In genomic region chr7:106120500-106120899, GRCh38 we compare ENCODE assay signal across 24 cellular contexts.
"Had no signal": no experiment of that assay in that cellular context is flagged by ENCODE, and none has a peak within 500 bp of the region (broad histone marks: within the 10 kb centered on the region; RNA-seq: fewer than 3 reads in every experiment).

No MANE protein-coding gene starts in this region.

- H3K4me3 ChIP-seq: ascending aorta, body of pancreas, PC-9 had no signal

- H3K4me2 ChIP-seq: PC-9, SK-N-SH had no signal

- H3K27ac Mint-ChIP-seq: activated CD4-positive, alpha-beta T cell treated with anti-CD3 and anti-CD28 coated beads, Interleukin-2, amount 10 ng/mL, durations not matched to agents 24 days and 14 days; activated CD8-positive, alpha-beta memory T cell treated with anti-CD3 and anti-CD28 coated beads, Interleukin-2, amount 10 ng/mL, durations not matched to agents 7 days and 5 days; activated naive CD4-positive, alpha-beta T cell treated with anti-CD3 and anti-CD28 coated beads, Interleukin-2, amount 50 U/mL, for 72 hours; activated naive CD8-positive, alpha-beta T cell treated with anti-CD3 and anti-CD28 coated beads, Interleukin-2, amount 50 U/mL, for 24 hours; activated T-cell treated with anti-CD3 and anti-CD28 coated beads, Interleukin-2, amount 50 U/mL, for 24 hours; activated T-helper 1 cell treated with anti-CD3 and anti-CD28 coated beads, Interleukin-12 subunit alpha, Interleukin-12 subunit beta, Interleukin-2, Interleukin-4 antibody, amounts not matched to agents 30 ng/mL and 10 ng/mL and 1 ng/mL, durations not matched to agents 14 hours and 24 hours and 36 hours; T-helper 2 cell treated with Interferon-gamma antibody and Interleukin-4, amounts not matched to agents 5 μg/mL and 100 μg/mL, for 36 hours had no signal

- H3K9ac ChIP-seq: SK-N-SH had no signal

- H3K4me1 ChIP-seq: ascending aorta, body of pancreas had no signal

- H3K36me3 ChIP-seq: ascending aorta had no signal

- H3K9me2 ChIP-seq: SK-N-SH had no signal

- DNase-seq: activated CD4-positive, alpha-beta T cell treated with anti-CD3 and anti-CD28 coated beads, Interleukin-2, amount 10 ng/mL, durations not matched to agents 24 days and 14 days; activated CD4-positive, alpha-beta T cell treated with anti-CD3 and anti-CD28 coated beads, Interleukin-2, amount 50 U/mL, for 48 hours; activated CD8-positive, alpha-beta memory T cell treated with anti-CD3 and anti-CD28 coated beads, Interleukin-2, amount 10 ng/mL, durations not matched to agents 7 days and 5 days; activated effector memory CD4-positive, alpha-beta T cell treated with anti-CD3 and anti-CD28 coated beads, Interleukin-2, amount 50 U/mL, for 16 hours; activated naive CD4-positive, alpha-beta T cell treated with Interleukin-2 at 50 U/mL for 16 hours; activated naive CD8-positive, alpha-beta T cell treated with anti-CD3 and anti-CD28 coated beads, Interleukin-2, amount 50 U/mL, for 24 hours; activated T-cell treated with anti-CD3 and anti-CD28 coated beads, Interleukin-2, amount 50 U/mL, for 24 hours; amniotic stem cell; body of pancreas; central memory CD4-positive, alpha-beta T cell; NCI-H1105 treated with DMSO at 0.1 percent for 48 hours; NCI-H1436 treated with DMSO at 0.1 percent for 48 hours; NCI-H187; NCI-H2081; NCI-H446; NCI-H524; PC-9; SK-N-SH; T-helper 1 cell had no signal

- H3K27me3 Mint-ChIP-seq: activated CD4-positive, alpha-beta T cell treated with anti-CD3 and anti-CD28 coated beads, Interleukin-2, amount 10 ng/mL, durations not matched to agents 24 days and 14 days; activated naive CD8-positive, alpha-beta T cell treated with anti-CD3 and anti-CD28 coated beads, Interleukin-2, amount 50 U/mL, for 24 hours; activated T-cell treated with anti-CD3 and anti-CD28 coated beads, Interleukin-2, amount 50 U/mL, for 24 hours had no signal

- H3K27ac ChIP-seq: ascending aorta, body of pancreas, PC-9 had no signal

- H3K36me3 Mint-ChIP-seq: activated CD8-positive, alpha-beta memory T cell treated with anti-CD3 and anti-CD28 coated beads, Interleukin-2, amount 10 ng/mL, durations not matched to agents 7 days and 5 days; activated naive CD4-positive, alpha-beta T cell treated with anti-CD3 and anti-CD28 coated beads, Interleukin-2, amount 50 U/mL, for 72 hours had no signal

- ATAC-seq: activated CD4-positive, CD25-positive, alpha-beta regulatory T cell treated with anti-CD3 and anti-CD28 coated beads, Interleukin-2, amount 50 U/mL, for 24 hours; activated CD8-positive, alpha-beta memory T cell treated with anti-CD3 and anti-CD28 coated beads, Interleukin-2, amount 10 ng/mL, durations not matched to agents 7 days and 5 days; activated naive CD4-positive, alpha-beta T cell treated with anti-CD3 and anti-CD28 coated beads, Interleukin-2, amount 50 U/mL, for 72 hours; activated naive CD8-positive, alpha-beta T cell treated with anti-CD3 and anti-CD28 coated beads, Interleukin-2, amount 50 U/mL, for 24 hours; body of pancreas had no signal

- H3K4me3 Mint-ChIP-seq: activated CD4-positive, alpha-beta T cell treated with anti-CD3 and anti-CD28 coated beads, Interleukin-2, amount 10 ng/mL, durations not matched to agents 24 days and 14 days; activated CD8-positive, alpha-beta memory T cell treated with anti-CD3 and anti-CD28 coated beads, Interleukin-2, amount 10 ng/mL, durations not matched to agents 7 days and 5 days; activated naive CD8-positive, alpha-beta T cell treated with anti-CD3 and anti-CD28 coated beads, Interleukin-2, amount 50 U/mL, for 24 hours; activated T-cell treated with anti-CD3 and anti-CD28 coated beads, Interleukin-2, amount 50 U/mL, for 24 hours; activated T-helper 1 cell treated with anti-CD3 and anti-CD28 coated beads, Interleukin-12 subunit alpha, Interleukin-12 subunit beta, Interleukin-2, Interleukin-4 antibody, amounts not matched to agents 30 ng/mL and 10 ng/mL and 1 ng/mL, durations not matched to agents 14 hours and 24 hours and 36 hours; T-helper 2 cell treated with Interferon-gamma antibody and Interleukin-4, amounts not matched to agents 5 μg/mL and 100 μg/mL, for 36 hours had no signal

- H3K9me3 ChIP-seq: ascending aorta, body of pancreas, SK-N-SH had no signal

- H3K27me3 ChIP-seq: ascending aorta, body of pancreas had no signal

- H2AFZ ChIP-seq: PC-9 had no signal

- H3K9me3 Mint-ChIP-seq: activated CD4-positive, alpha-beta T cell treated with anti-CD3 and anti-CD28 coated beads, Interleukin-2, amount 10 ng/mL, durations not matched to agents 24 days and 14 days; activated naive CD4-positive, alpha-beta T cell treated with anti-CD3 and anti-CD28 coated beads, Interleukin-2, amount 50 U/mL, for 72 hours; activated naive CD8-positive, alpha-beta T cell treated with anti-CD3 and anti-CD28 coated beads, Interleukin-2, amount 50 U/mL, for 24 hours; activated T-cell treated with anti-CD3 and anti-CD28 coated beads, Interleukin-2, amount 50 U/mL, for 24 hours; activated T-helper 1 cell treated with anti-CD3 and anti-CD28 coated beads, Interleukin-12 subunit alpha, Interleukin-12 subunit beta, Interleukin-2, Interleukin-4 antibody, amounts not matched to agents 30 ng/mL and 10 ng/mL and 1 ng/mL, durations not matched to agents 14 hours and 24 hours and 36 hours; T-helper 2 cell treated with Interferon-gamma antibody and Interleukin-4, amounts not matched to agents 5 μg/mL and 100 μg/mL, for 36 hours had no signal
